19 cellular contexts compared by ENCODE assay signal in genomic region chrY:19706273-19706672, GRCh38. TPM values are rescaled to one million over a fixed set of nuclear protein-coding genes. Genes with fewer than 3 reads are reported as not detected.
"Had no signal": no experiment of that assay in that cellular context is flagged by ENCODE, and none has a peak within 500 bp of the region (broad histone marks: within the 10 kb centered on the region; RNA-seq: fewer than 3 reads in every experiment).

No MANE protein-coding gene starts in this region.

- H3K27ac ChIP-seq: HL-60, KMS-11, SJCRH30 had no signal

- ATAC-seq: K562, SK-N-SH treated with all-trans-retinoic acid at 6 μM for 48 hours had no signal

- H3K36me3 ChIP-seq: SJCRH30 had no signal

- DNase-seq: Kasumi-1, MM.1S, NCI-H1092 treated with DMSO at 0.1 percent for 48 hours, NCI-H1436, NCI-H1694, NCI-H187 treated with DMSO at 0.1 percent for 48 hours, NCI-H2029 treated with DMSO at 0.1 percent for 48 hours, NCI-H2227 treated with DMSO at 0.1 percent for 48 hours, NCI-H524, NCI-H526 treated with DMSO at 0.1 percent for 48 hours, NCI-H774, RPMI8226, SHP77 treated with DMSO at 0.1 percent for 48 hours, SJCRH30 had no signal

- H3K27me3 ChIP-seq: SJCRH30 had no signal

- H3K4me3 ChIP-seq: K562, SJCRH30 had no signal

- H3K9me3 ChIP-seq: SJCRH30 had no signal

- H3K4me1 ChIP-seq: SJCRH30 had no signal

RNA-seq across cellular contexts. Expression of gene KDM5D, which starts 38.3 kb away (rescaled TPM):
- polyA plus RNA-seq: IgD-negative memory B cell, K562 had no signal
